8 cellular contexts compared by ENCODE assay signal in genomic region chr7:141737836-141738591, GRCh38. TPM values are rescaled to one million over a fixed set of nuclear protein-coding genes. Genes with fewer than 3 reads are reported as not detected.
DNase-seq lines count a peak whose midpoint lies in the region; ATAC-seq, FAIRE-seq and TF ChIP-seq lines count a peak whose summit lies in the region.

Gene SSBP1, plus strand, starts transcription at chr7:141738358. Its CDS starts 809 bp downstream, at chr7:141739167.

- H3K9me3 ChIP-seq in Caco-2 (no peaks in the 10 kb centered on the region), endodermal cell (ENCODE audit: control insufficient read depth, low read length) (no peaks in the 10 kb centered on the region)

- H3K9ac ChIP-seq in endodermal cell (ENCODE audit: extremely low read depth, low read length, poor library complexity, severe bottlenecking), result peak within 1 kb of the TSS; percentile 82

- H3K9me3 Mint-ChIP-seq in Caco-2 (ENCODE audit: unreplicated experiment) (no peaks in the 10 kb centered on the region), endodermal cell (no peaks in the 10 kb centered on the region)
- H3K9me3 Mint-ChIP-seq in activated CD8-positive, alpha-beta memory T cell treated with anti-CD3 and anti-CD28 coated beads, Interleukin-2, amount 10 ng/mL, durations not matched to agents 7 days and 5 days (ENCODE audit: low read depth), result no peaks in the 10 kb centered on the region

- POLR2A ChIA-PET in Caco-2 (lab: Charles Lee), result interaction anchor here (0.5 to 1.6 kb wide), 8 partner anchors 19 to 88 kb away, joined by 3 to 16 read pairs (median 3); no protein-coding TSS in a partner anchor

- H3K4me3 ChIP-seq in Caco-2 (ENCODE audit: low read depth, low read length) (peak within 1 kb of the TSS; percentile 87), endodermal cell (ENCODE audit: low read length) (peak within 1 kb of the TSS; percentile 95)

- 13 to 15% methylated on average over 31 to 46 of the region's 46 CpGs for WGBS in endodermal cell (ENCODE audit: insufficient coverage in 1 of 2, insufficient read length in 1 of 2), 2 experiments

- H3K4me1 Mint-ChIP-seq in Caco-2 (ENCODE audit: low read depth, unreplicated experiment) (peaks cover 24% of the 10 kb centered on the region), endodermal cell (peaks cover 36% of the 10 kb centered on the region)
- peaks cover 37% of the 10 kb centered on the region for H3K4me1 Mint-ChIP-seq in activated CD8-positive, alpha-beta memory T cell treated with anti-CD3 and anti-CD28 coated beads, Interleukin-2, amount 10 ng/mL, durations not matched to agents 7 days and 5 days

- H3K27ac Mint-ChIP-seq in Caco-2 (ENCODE audit: unreplicated experiment), result peak within 1 kb of the TSS; percentile 98
- peak within 1 kb of the TSS; percentile 96 for H3K27ac Mint-ChIP-seq in activated CD8-positive, alpha-beta memory T cell treated with anti-CD3 and anti-CD28 coated beads, Interleukin-2, amount 10 ng/mL, durations not matched to agents 7 days and 5 days
- H3K27ac Mint-ChIP-seq in endodermal cell, result peak within 1 kb of the TSS; percentile 100

- no TSS peak for BruUV-seq in Caco-2 (replicated peaks; lab: Mats Ljungman, UMichigan)

- TF ChIP-seq CTCF in Caco-2 (IDR thresholded peaks at IDR 0.05; ENCODE audit: insufficient read depth in 1 of 2, low read depth in 1 of 2, low read length in 1 of 2, severe bottlenecking in 1 of 2, unreplicated experiment in 1 of 2) (peak; percentile 61 to 92), endodermal cell (conservative IDR thresholded peaks at IDR 0.05) (peak; percentile 86)

- H3K27me3 ChIP-seq in Caco-2 (replicated peaks; ENCODE audit: control insufficient read depth, insufficient read depth, low read length), result no peaks in the 10 kb centered on the region
- no peaks in the 10 kb centered on the region for H3K27me3 ChIP-seq in endodermal cell (ENCODE audit: control insufficient read depth, insufficient read depth, low read length, poor library complexity, severe bottlenecking)

- CTCF ChIA-PET in Caco-2 (lab: Charles Lee), result interaction anchor here (0.5 to 3.9 kb wide), 15 partner anchors 23 to 696 kb away, joined by 3 to 65 read pairs (median 4); no protein-coding TSS in a partner anchor
- CTCF ChIA-PET in activated CD8-positive, alpha-beta memory T cell treated with anti-CD3 and anti-CD28 coated beads, Interleukin-2, amount 10 ng/mL, durations not matched to agents 7 days and 5 days (lab: Charles Lee), result interaction anchor here (0.6 to 3.3 kb wide), 40 partner anchors 8 to 864 kb away, joined by 3 to 51 read pairs (median 4); partner anchors contain the start of genes AGK, DENND11, MRPS33 and TAS2R5

- H3K4me3 Mint-ChIP-seq in Caco-2 (ENCODE audit: unreplicated experiment) (peak within 1 kb of the TSS; percentile 87), endodermal cell (peak within 1 kb of the TSS; percentile 98)
- H3K4me3 Mint-ChIP-seq in activated CD8-positive, alpha-beta memory T cell treated with anti-CD3 and anti-CD28 coated beads, Interleukin-2, amount 10 ng/mL, durations not matched to agents 7 days and 5 days, result peak within 1 kb of the TSS; percentile 95

- ATAC-seq in GM21360 (IDR thresholded peaks at IDR 0.05; ENCODE audit: unreplicated experiment), result peak; percentile 89
- ATAC-seq in activated CD8-positive, alpha-beta memory T cell treated with anti-CD3 and anti-CD28 coated beads, Interleukin-2, amount 10 ng/mL, durations not matched to agents 7 days and 5 days, result peak; percentile 94

- H3K27me3 Mint-ChIP-seq in Caco-2 (ENCODE audit: insufficient read depth, unreplicated experiment) (no peaks in the 10 kb centered on the region), endodermal cell (ENCODE audit: insufficient read depth) (no peaks in the 10 kb centered on the region)
- H3K27me3 Mint-ChIP-seq in activated CD8-positive, alpha-beta memory T cell treated with anti-CD3 and anti-CD28 coated beads, Interleukin-2, amount 10 ng/mL, durations not matched to agents 7 days and 5 days, result no peaks in the 10 kb centered on the region

- DNase-seq in Caco-2 (peak; percentile 93 to 94), HTR-8/SVneo (ENCODE audit: insufficient read length, low spot score) (peak; percentile 76), NOMO-1 treated with dmso at 0.1 percent for 144 hours (lab: John Stamatoyannopoulos, UW; ENCODE audit: unreplicated experiment) (peak; percentile 88), endodermal cell (peak; percentile 97), mesenteric fat pad (ENCODE audit: low spot score) (peak; percentile 93)
- DNase-seq in activated CD8-positive, alpha-beta memory T cell treated with anti-CD3 and anti-CD28 coated beads, Interleukin-2, amount 10 ng/mL, durations not matched to agents 7 days and 5 days, result peak; percentile 95
- DNase-seq in stimulated activated CD8-positive, alpha-beta memory T cell treated with anti-CD3 and anti-CD28 coated beads, Interleukin-15, amount 100 ng/mL, for 4 hours (ENCODE audit: low read depth in 2 of 2), result peak; percentile 83 to 86

- H3K27ac ChIP-seq in endodermal cell (ENCODE audit: low read depth, low read length), result peak within 1 kb of the TSS; percentile 69

- FAIRE-seq in HTR-8/SVneo (lab: Jason Lieb, UNC), result no peak

- H3K4me1 ChIP-seq in Caco-2, result 0 out of 2 replicates have a peak, but pooled peaks cover 5% of the 10 kb centered on the region
- H3K4me1 ChIP-seq in endodermal cell (ENCODE audit: control insufficient read depth, insufficient read depth, low read length), result peaks cover 19% of the 10 kb centered on the region

- peaks cover 1% of the 10 kb centered on the region; the same call in 1 of the 2 replicates for H3K36me3 ChIP-seq in Caco-2 (ENCODE audit: control insufficient read depth, insufficient read depth, low read length)
- peaks cover 25% of the 10 kb centered on the region for H3K36me3 ChIP-seq in endodermal cell (ENCODE audit: control insufficient read depth, insufficient read depth, low read length)

- intact Hi-C loops in Caco-2 (cut with micrococcal nuclease; ENCODE audit: unreplicated experiment), result loop anchor here (1.0 to 5.0 kb wide), 4 partner anchors 24 to 449 kb away; partner anchors contain the start of gene DENND11

- H3K36me3 Mint-ChIP-seq in Caco-2 (ENCODE audit: insufficient read depth, unreplicated experiment) (peaks cover 40% of the 10 kb centered on the region), endodermal cell (ENCODE audit: low read depth) (peaks cover 32% of the 10 kb centered on the region)
- peaks cover 27% of the 10 kb centered on the region for H3K36me3 Mint-ChIP-seq in activated CD8-positive, alpha-beta memory T cell treated with anti-CD3 and anti-CD28 coated beads, Interleukin-2, amount 10 ng/mL, durations not matched to agents 7 days and 5 days

RNA-seq across cellular contexts. Expression of gene SSBP1, which starts in this region (rescaled TPM):
- 191 and 199 TPM in 2 replicates for total RNA-seq in Caco-2 (2022)
- 100 to 1,000 TPM; 123 to 133 TPM for total RNA-seq in activated CD8-positive, alpha-beta memory T cell treated with anti-CD3 and anti-CD28 coated beads, Interleukin-2, amount 10 ng/mL, durations not matched to agents 7 days and 5 days
- 100 to 1,000 TPM; 179 to 194 TPM for total RNA-seq in endodermal cell
- 166 TPM for polyA plus RNA-seq in endodermal cell (2013, experiment 1 of 2)
- polyA plus RNA-seq in endodermal cell (2013, experiment 2 of 2), result 154 TPM
- total RNA-seq in mesenteric fat pad, result 80.2 TPM

Comparison
In these comparisons a context has a peak if more than half of its experiments do, and no peak if none do; other contexts are left out.
1. Peak in every context shown above with its lines: DNase-seq, ATAC-seq, H3K4me3 ChIP-seq and H3K27ac ChIP-seq.